ENCODE assay signal across 11 cellular contexts in the genomic region with DNA sequence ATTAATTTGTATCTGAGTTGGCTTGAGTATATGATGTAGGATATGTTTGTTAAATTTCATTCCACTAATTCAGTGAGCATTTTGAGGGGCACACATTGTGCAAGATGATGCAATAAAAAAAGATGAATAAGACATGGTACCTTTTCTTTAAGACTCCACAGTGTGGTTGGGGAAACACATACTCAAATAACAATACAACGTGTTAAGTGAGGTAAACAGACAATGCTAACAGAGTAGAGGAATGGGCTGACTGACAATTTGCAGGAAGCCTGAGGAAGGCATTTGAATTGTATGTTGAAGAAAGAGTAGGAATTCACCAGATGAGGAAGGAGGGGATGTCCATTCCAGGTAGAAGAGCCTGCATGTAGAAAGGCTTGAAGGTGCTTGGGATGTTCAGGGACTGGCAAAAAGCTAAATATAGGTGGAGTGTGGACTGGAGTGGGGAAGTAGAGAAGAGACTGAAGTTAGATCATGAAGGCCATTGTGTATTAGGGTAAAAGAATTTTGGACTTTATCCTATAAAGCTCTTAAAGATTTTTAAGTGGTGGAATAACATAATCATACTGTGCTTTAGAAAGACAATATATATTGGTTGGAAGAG. TPM values are rescaled to one million over a fixed set of nuclear protein-coding genes. Genes with fewer than 3 reads are reported as not detected.
DNase-seq lines count a peak whose midpoint lies in the region; ATAC-seq, FAIRE-seq and TF ChIP-seq lines count a peak whose summit lies in the region.
"Had no signal": no experiment of that assay in that cellular context is flagged by ENCODE, and none has a peak within 500 bp of the region (broad histone marks: within the 10 kb centered on the region; RNA-seq: fewer than 3 reads in every experiment).

No MANE protein-coding gene starts in this region.

- ATAC-seq in stimulated activated effector memory CD8-positive, alpha-beta T cell treated with anti-CD3 and anti-CD28 coated beads, Interleukin-12 subunit alpha, Interleukin-12 subunit beta, amount 100 ng/mL, for 72 hours: peak; percentile 73
- ATAC-seq in GM18868 (IDR thresholded peaks at IDR 0.05; ENCODE audit: unreplicated experiment): no peak

- peaks cover 58% of the 10 kb centered on the region for H3K79me2 ChIP-seq in hepatocyte

- H3K9me3 ChIP-seq in hepatocyte (ENCODE audit: low read depth) (no peaks in the 10 kb centered on the region), small intestine (ENCODE audit: control insufficient read depth, low read depth) (no peaks in the 10 kb centered on the region)

- no peak overlapping the region for H3K4me3 Mint-ChIP-seq in activated naive CD8-positive, alpha-beta T cell
- H3K4me3 Mint-ChIP-seq in activated naive CD8-positive, alpha-beta T cell treated with anti-CD3 and anti-CD28 coated beads for 36 hours: no peak overlapping the region
- H3K4me3 Mint-ChIP-seq in stimulated activated effector memory CD8-positive, alpha-beta T cell treated with anti-CD3 and anti-CD28 coated beads, Interleukin-12 subunit alpha, Interleukin-12 subunit beta, amount 100 ng/mL, for 72 hours: no peak overlapping the region
- H3K4me3 Mint-ChIP-seq: nephron progenitor cell had no signal

- peaks cover 22% of the 10 kb centered on the region for H4K20me1 ChIP-seq in hepatocyte (ENCODE audit: insufficient read depth, poor library complexity, severe bottlenecking)

- H3K27me3 ChIP-seq in hepatocyte (no peaks in the 10 kb centered on the region), small intestine (ENCODE audit: control insufficient read depth in 2 of 2, insufficient read depth in 2 of 2, low read length in 2 of 2) (no peaks in the 10 kb centered on the region)

- peaks cover 27% of the 10 kb centered on the region for H3K4me1 Mint-ChIP-seq in activated naive CD8-positive, alpha-beta T cell (ENCODE audit: low read depth)
- H3K4me1 Mint-ChIP-seq in activated naive CD8-positive, alpha-beta T cell treated with anti-CD3 and anti-CD28 coated beads for 36 hours: peaks cover 29% of the 10 kb centered on the region
- peaks cover 40% of the 10 kb centered on the region for H3K4me1 Mint-ChIP-seq in stimulated activated effector memory CD8-positive, alpha-beta T cell treated with anti-CD3 and anti-CD28 coated beads, Interleukin-12 subunit alpha, Interleukin-12 subunit beta, amount 100 ng/mL, for 72 hours

- DNase-seq in activated naive CD8-positive, alpha-beta T cell treated with anti-CD3 and anti-CD28 coated beads for 36 hours: no peak
- DNase-seq in amniotic epithelial cell (ENCODE audit: low read depth) (peak; percentile 40), hepatocyte (ENCODE audit: low spot score) (no peak), small intestine (no peak), foreskin fibroblast (no peak)
- DNase-seq in stimulated activated effector memory CD8-positive, alpha-beta T cell treated with anti-CD3 and anti-CD28 coated beads, Interleukin-12 subunit alpha, Interleukin-12 subunit beta, amount 100 ng/mL, for 72 hours (ENCODE audit: low spot score in 2 of 2): no peak
- DNase-seq: NCI-H2227 treated with DMSO at 0.1 percent for 48 hours, nephron progenitor cell had no signal

- WGBS in hepatocyte (ENCODE audit: low lambda C conversion rate, missing lambda C conversion rate): 31% methylated on average over 1 of the region's 1 CpG
- WGBS in small intestine, 3 donors: 43 to 81% (median 51%) methylated on average over 1 of the region's 1 CpG

- H3K27ac ChIP-seq in hepatocyte: peak overlapping the region; percentile 70
- peak overlapping the region in 1 of 2 donors; percentile 60 for H3K27ac ChIP-seq in small intestine (ENCODE audit: low read depth in 1 of 2, low read length in 1 of 2)

- H3K27me3 Mint-ChIP-seq in activated naive CD8-positive, alpha-beta T cell: no peaks in the 10 kb centered on the region
- no peaks in the 10 kb centered on the region for H3K27me3 Mint-ChIP-seq in activated naive CD8-positive, alpha-beta T cell treated with anti-CD3 and anti-CD28 coated beads for 36 hours

- H3K4me1 ChIP-seq in hepatocyte (ENCODE audit: insufficient read depth): peaks cover 26% of the 10 kb centered on the region
- H3K4me1 ChIP-seq in small intestine (ENCODE audit: control insufficient read depth in 2 of 2, insufficient read depth in 1 of 2, low read depth in 1 of 2, low read length in 1 of 2): peaks cover 2 to 7% of the 10 kb centered on the region in 2 donors

- H3K36me3 Mint-ChIP-seq in activated naive CD8-positive, alpha-beta T cell: peaks cover 7% of the 10 kb centered on the region
- peaks cover 19% of the 10 kb centered on the region for H3K36me3 Mint-ChIP-seq in activated naive CD8-positive, alpha-beta T cell treated with anti-CD3 and anti-CD28 coated beads for 36 hours
- peaks cover 12% of the 10 kb centered on the region for H3K36me3 Mint-ChIP-seq in stimulated activated effector memory CD8-positive, alpha-beta T cell treated with anti-CD3 and anti-CD28 coated beads, Interleukin-12 subunit alpha, Interleukin-12 subunit beta, amount 100 ng/mL, for 72 hours

- no peaks in the 10 kb centered on the region for H3K36me3 ChIP-seq in hepatocyte (replicated peaks; ENCODE audit: insufficient read depth, low read depth)
- no peaks in the 10 kb centered on the region for H3K36me3 ChIP-seq in small intestine (ENCODE audit: control insufficient read depth in 2 of 2, insufficient read depth in 2 of 2, low read length in 2 of 2)

- no peak for FAIRE-seq in small intestine (lab: Jason Lieb, UNC)
- FAIRE-seq: urothelium cell line had no signal

- no peaks in the 10 kb centered on the region for H3K9me2 ChIP-seq in hepatocyte (replicated peaks; ENCODE audit: insufficient read depth)

- H3K9me3 Mint-ChIP-seq in activated naive CD8-positive, alpha-beta T cell (ENCODE audit: low read depth): peaks cover 5% of the 10 kb centered on the region
- peaks cover 6% of the 10 kb centered on the region for H3K9me3 Mint-ChIP-seq in activated naive CD8-positive, alpha-beta T cell treated with anti-CD3 and anti-CD28 coated beads for 36 hours
- peaks cover 4% of the 10 kb centered on the region for H3K9me3 Mint-ChIP-seq in stimulated activated effector memory CD8-positive, alpha-beta T cell treated with anti-CD3 and anti-CD28 coated beads, Interleukin-12 subunit alpha, Interleukin-12 subunit beta, amount 100 ng/mL, for 72 hours

- H2AFZ ChIP-seq in hepatocyte: no peak overlapping the region

- H3K27ac Mint-ChIP-seq in activated naive CD8-positive, alpha-beta T cell: peak overlapping the region; percentile 3
- no peak overlapping the region for H3K27ac Mint-ChIP-seq in activated naive CD8-positive, alpha-beta T cell treated with anti-CD3 and anti-CD28 coated beads for 36 hours
- H3K27ac Mint-ChIP-seq in stimulated activated effector memory CD8-positive, alpha-beta T cell treated with anti-CD3 and anti-CD28 coated beads, Interleukin-12 subunit alpha, Interleukin-12 subunit beta, amount 100 ng/mL, for 72 hours: no peak overlapping the region
- H3K27ac Mint-ChIP-seq: nephron progenitor cell had no signal

- no peak for TF ChIP-seq CTCF in hepatocyte (IDR thresholded peaks at IDR 0.05; ENCODE audit: poor library complexity)
- no peak for TF ChIP-seq CTCF in foreskin fibroblast (IDR thresholded peaks at IDR 0.05; ENCODE audit: low read depth, low read length)

- H3K4me3 ChIP-seq in hepatocyte (no peak overlapping the region), small intestine (ENCODE audit: low read depth in 1 of 2, low read length in 2 of 2) (no peak overlapping the region), foreskin fibroblast (ENCODE audit: low read depth in 1 of 2, low read length in 2 of 2) (no peak overlapping the region)

- H3K4me2 ChIP-seq in hepatocyte: peak overlapping the region; percentile 46

RNA-seq across cellular contexts. Expression of a gene that starts 6.8 kb away (rescaled TPM):
- total RNA-seq in activated naive CD8-positive, alpha-beta T cell treated with anti-CD3 and anti-CD28 coated beads for 36 hours: 10 to 100 TPM; 12.4 to 13.3 TPM
- 18.8 and 20.4 TPM in 2 replicates for total RNA-seq in hepatocyte
- polyA plus RNA-seq in hepatocyte (2.0 and 2.4 TPM in 2 replicates), small intestine (1 to 10 TPM; 1.4 to 3.7 (median 2.0) TPM)

RNA-seq across cellular contexts. Expression of a gene that starts 24.3 kb away (rescaled TPM):
- not detected for total RNA-seq in activated naive CD8-positive, alpha-beta T cell treated with anti-CD3 and anti-CD28 coated beads for 36 hours
- 0.44 and 0.83 TPM in 2 replicates for total RNA-seq in hepatocyte
- 4.7 and 9.2 TPM in 2 replicates for polyA plus RNA-seq in hepatocyte
- polyA plus RNA-seq in small intestine: 1 to 10 TPM; 1.9 to 8.0 (median 3.1) TPM
